In the genomic region with DNA sequence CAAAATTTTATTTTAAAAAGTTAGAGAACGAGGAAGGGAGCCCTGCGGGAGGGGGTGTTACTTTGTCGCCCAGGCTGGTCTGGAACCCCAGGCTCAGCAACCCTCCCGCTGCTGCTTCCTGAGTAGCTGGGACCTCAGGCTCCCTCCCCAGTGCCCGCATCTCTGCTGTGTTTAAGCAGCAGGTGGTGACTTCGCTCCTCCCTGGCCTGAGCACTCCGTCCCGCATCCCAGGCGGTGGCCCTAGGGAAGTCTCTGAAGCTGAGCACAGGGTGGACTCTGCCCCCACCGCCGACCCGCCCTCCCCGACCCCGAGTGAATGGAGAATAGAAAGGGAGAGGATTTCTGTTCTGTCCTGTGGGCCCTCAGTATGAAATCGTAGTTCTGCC, we compare ENCODE assay signal across 1 cellular context.
A peak's percentile ranks its signal among the peaks of the same experiment; 100 is the strongest.
TF ChIP-seq lines count a peak whose summit lies in the region.

No MANE protein-coding gene starts in this region.

TF ChIP-seq in HepG2, 621 proteins besides CTCF, POLR2A, EP300 and RAD21:
- TF ChIP-seq GABPA (IDR thresholded peaks at IDR 0.05; ENCODE audit: low read depth, low read length) (0 out of 2 replicates have a peak, but pooled peaks have one; percentile 24), GABPA (CRISPR knock-in tag; IDR thresholded peaks at IDR 0.05; ENCODE audit: low read depth) (no peak), ZNF263 (CRISPR knock-in tag; IDR thresholded peaks at IDR 0.05) (peak; percentile 99), ZNF687 (CRISPR knock-in tag; IDR thresholded peaks at IDR 0.05) (peak; percentile 36; the same call in 1 of the 2 replicates), ZFX (CRISPR knock-in tag; IDR thresholded peaks at IDR 0.05; ENCODE audit: low read depth) (peak; percentile 1; the same call in 1 of the 2 replicates), TCF7 (IDR thresholded peaks at IDR 0.05; ENCODE audit: low read depth) (no peak), KLF6 (CRISPR knock-in tag; IDR thresholded peaks at IDR 0.05) (0 out of 2 replicates have a peak, but pooled peaks have one; percentile 39), NCOR1 (IDR thresholded peaks at IDR 0.05; ENCODE audit: borderline replicate concordance, low read length) (no peak)
TF ChIP-seq in HepG2: peak in this region for 5.
